Comparison of ENCODE assay signal across 1 cellular context in genomic region chr1:200669314-200670214, GRCh38.
A peak's percentile ranks its signal among the peaks of the same experiment; 100 is the strongest.
TF ChIP-seq lines count a peak whose summit lies in the region.

Gene DDX59 (minus strand): TSS chr1:200669907. CDS start chr1:200666740, 3,167 bp downstream.

TF ChIP-seq in K562, 482 proteins besides CTCF, POLR2A, EP300 and RAD21 (continued from another document and continues in another):
- no peak; the same call in 1 of the 2 replicates for TF ChIP-seq FOXP4 (CRISPR knock-in tag; IDR thresholded peaks at IDR 0.05; ENCODE audit: borderline replicate concordance)
- no peak for TF ChIP-seq ZNF347 (CRISPR knock-in tag; IDR thresholded peaks at IDR 0.05; ENCODE audit: low read depth)
- peak; percentile 66 for TF ChIP-seq RBM25 (IDR thresholded peaks at IDR 0.05; ENCODE audit: low read depth, low read length, severe bottlenecking)
- TF ChIP-seq BRF2 (IDR thresholded peaks at IDR 0.05; ENCODE audit: borderline replicate concordance, insufficient read depth, insufficient read length) = no peak
- peak; percentile 53; the same call in 1 of the 2 replicates for TF ChIP-seq KLF16 (IDR thresholded peaks at IDR 0.05)
- no peak for TF ChIP-seq SMARCE1 (IDR thresholded peaks at IDR 0.05)
- TF ChIP-seq KLF10 (CRISPR knock-in tag; IDR thresholded peaks at IDR 0.05) = no peak
- TF ChIP-seq ZNF23 (CRISPR knock-in tag; IDR thresholded peaks at IDR 0.05) = no peak
- TF ChIP-seq UBTF (IDR thresholded peaks at IDR 0.05; ENCODE audit: borderline replicate concordance in 1 of 2, low read depth in 2 of 2, low read length in 2 of 2) = peak; percentile 93 to 95; a peak in 3 of 4 replicates
- TF ChIP-seq NR2C1 (IDR thresholded peaks at IDR 0.05) = no peak
- no peak for TF ChIP-seq NR2C1 (tag; IDR thresholded peaks at IDR 0.05)
- TF ChIP-seq THAP12 (CRISPR knock-in tag; IDR thresholded peaks at IDR 0.05) = peak; percentile 91
- TF ChIP-seq NR3C1 (CRISPR knock-in tag; IDR thresholded peaks at IDR 0.05) = no peak
- peak; percentile 43; the same call in 1 of the 2 replicates for TF ChIP-seq HDAC8 (tag; IDR thresholded peaks at IDR 0.05)
- TF ChIP-seq ZNF75A (CRISPR knock-in tag; IDR thresholded peaks at IDR 0.05) = no peak
- peak; percentile 97 for TF ChIP-seq SUPT5H (IDR thresholded peaks at IDR 0.05)
- TF ChIP-seq PRMT5 (CRISPR knock-in tag; IDR thresholded peaks at IDR 0.05) = no peak
- TF ChIP-seq TFAP4 (CRISPR knock-in tag; IDR thresholded peaks at IDR 0.05; ENCODE audit: borderline replicate concordance) = peak; percentile 85
- peak; percentile 70 for TF ChIP-seq ELF4 (CRISPR knock-in tag; IDR thresholded peaks at IDR 0.05)
- no peak for TF ChIP-seq BACH1 (tag; IDR thresholded peaks at IDR 0.05)
- TF ChIP-seq MXD1 (CRISPR knock-in tag; IDR thresholded peaks at IDR 0.05; ENCODE audit: borderline replicate concordance, poor library complexity, severe bottlenecking) = no peak
- no peak for TF ChIP-seq ZNF780A (CRISPR knock-in tag; IDR thresholded peaks at IDR 0.05)
- peak; percentile 90 for TF ChIP-seq GMEB1 (CRISPR knock-in tag; IDR thresholded peaks at IDR 0.05)
- no peak for TF ChIP-seq E4F1 (CRISPR knock-in tag; IDR thresholded peaks at IDR 0.05; ENCODE audit: borderline replicate concordance)
- TF ChIP-seq ZNF507 (tag; conservative IDR thresholded peaks at IDR 0.05) = no peak
- TF ChIP-seq SIX5 (IDR thresholded peaks at IDR 0.05; ENCODE audit: borderline replicate concordance in 1 of 2, insufficient read depth in 1 of 2, low read depth in 1 of 2, low read length in 2 of 2) = no peak
- TF ChIP-seq ZNF282 (CRISPR knock-in tag; IDR thresholded peaks at IDR 0.05) = no peak
- TF ChIP-seq TCF3 (CRISPR knock-in tag; IDR thresholded peaks at IDR 0.05) = peak; percentile 27; the same call in 1 of the 2 replicates
- peak in 1 of 2 experiments; percentile 70; a peak in 2 of 4 replicates for TF ChIP-seq HDAC1 (IDR thresholded peaks at IDR 0.05)
- peak; percentile 92 for TF ChIP-seq E2F5 (CRISPR knock-in tag; IDR thresholded peaks at IDR 0.05)
- peak; percentile 78 for TF ChIP-seq ARID4B (CRISPR knock-in tag; IDR thresholded peaks at IDR 0.05)
- TF ChIP-seq TAF7 (tag; IDR thresholded peaks at IDR 0.05) = peak; percentile 69; the same call in 1 of the 2 replicates
- 0 out of 2 replicates have a peak, but pooled peaks have one; percentile 63 for TF ChIP-seq SRSF1 (IDR thresholded peaks at IDR 0.05; ENCODE audit: low read depth, low read length)
- no peak for TF ChIP-seq ZNF316 (IDR thresholded peaks at IDR 0.05)
- TF ChIP-seq PHF20 (IDR thresholded peaks at IDR 0.05; ENCODE audit: partially characterized antibody) = peak; percentile 93
- TF ChIP-seq RNF219 (CRISPR knock-in tag; IDR thresholded peaks at IDR 0.05) = no peak
- TF ChIP-seq SMAD2 (IDR thresholded peaks at IDR 0.05; ENCODE audit: low read depth, low read length) = no peak
- 0 out of 2 replicates have a peak, but pooled peaks have one; percentile 7 for TF ChIP-seq NFE2 (IDR thresholded peaks at IDR 0.05; ENCODE audit: low read depth)
- TF ChIP-seq DMBX1 (CRISPR knock-in tag; IDR thresholded peaks at IDR 0.05; ENCODE audit: borderline replicate concordance) = no peak
